Comparison of ENCODE assay signal across 1 cellular context in genomic region chr1:117655220-117655577, GRCh38.
TF ChIP-seq lines count a peak whose summit lies in the region.

No MANE protein-coding gene starts in this region.

TF ChIP-seq in H1, 55 proteins besides CTCF, POLR2A, EP300 and RAD21 (continued from another document):
- TF ChIP-seq, protein P1, sequence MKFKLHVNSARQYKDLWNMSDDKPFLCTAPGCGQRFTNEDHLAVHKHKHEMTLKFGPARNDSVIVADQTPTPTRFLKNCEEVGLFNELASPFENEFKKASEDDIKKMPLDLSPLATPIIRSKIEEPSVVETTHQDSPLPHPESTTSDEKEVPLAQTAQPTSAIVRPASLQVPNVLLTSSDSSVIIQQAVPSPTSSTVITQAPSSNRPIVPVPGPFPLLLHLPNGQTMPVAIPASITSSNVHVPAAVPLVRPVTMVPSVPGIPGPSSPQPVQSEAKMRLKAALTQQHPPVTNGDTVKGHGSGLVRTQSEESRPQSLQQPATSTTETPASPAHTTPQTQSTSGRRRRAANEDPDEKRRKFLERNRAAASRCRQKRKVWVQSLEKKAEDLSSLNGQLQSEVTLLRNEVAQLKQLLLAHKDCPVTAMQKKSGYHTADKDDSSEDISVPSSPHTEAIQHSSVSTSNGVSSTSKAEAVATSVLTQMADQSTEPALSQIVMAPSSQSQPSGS (IDR thresholded peaks at IDR 0.05; ENCODE audit: low read length), result no peak
- TF ChIP-seq SIX5 (IDR thresholded peaks at IDR 0.05; ENCODE audit: low read depth, low read length) (no peak), CBX8 (IDR thresholded peaks at IDR 0.05; ENCODE audit: borderline replicate concordance, low read depth, low read length) (no peak)
- TF ChIP-seq, protein P2, sequence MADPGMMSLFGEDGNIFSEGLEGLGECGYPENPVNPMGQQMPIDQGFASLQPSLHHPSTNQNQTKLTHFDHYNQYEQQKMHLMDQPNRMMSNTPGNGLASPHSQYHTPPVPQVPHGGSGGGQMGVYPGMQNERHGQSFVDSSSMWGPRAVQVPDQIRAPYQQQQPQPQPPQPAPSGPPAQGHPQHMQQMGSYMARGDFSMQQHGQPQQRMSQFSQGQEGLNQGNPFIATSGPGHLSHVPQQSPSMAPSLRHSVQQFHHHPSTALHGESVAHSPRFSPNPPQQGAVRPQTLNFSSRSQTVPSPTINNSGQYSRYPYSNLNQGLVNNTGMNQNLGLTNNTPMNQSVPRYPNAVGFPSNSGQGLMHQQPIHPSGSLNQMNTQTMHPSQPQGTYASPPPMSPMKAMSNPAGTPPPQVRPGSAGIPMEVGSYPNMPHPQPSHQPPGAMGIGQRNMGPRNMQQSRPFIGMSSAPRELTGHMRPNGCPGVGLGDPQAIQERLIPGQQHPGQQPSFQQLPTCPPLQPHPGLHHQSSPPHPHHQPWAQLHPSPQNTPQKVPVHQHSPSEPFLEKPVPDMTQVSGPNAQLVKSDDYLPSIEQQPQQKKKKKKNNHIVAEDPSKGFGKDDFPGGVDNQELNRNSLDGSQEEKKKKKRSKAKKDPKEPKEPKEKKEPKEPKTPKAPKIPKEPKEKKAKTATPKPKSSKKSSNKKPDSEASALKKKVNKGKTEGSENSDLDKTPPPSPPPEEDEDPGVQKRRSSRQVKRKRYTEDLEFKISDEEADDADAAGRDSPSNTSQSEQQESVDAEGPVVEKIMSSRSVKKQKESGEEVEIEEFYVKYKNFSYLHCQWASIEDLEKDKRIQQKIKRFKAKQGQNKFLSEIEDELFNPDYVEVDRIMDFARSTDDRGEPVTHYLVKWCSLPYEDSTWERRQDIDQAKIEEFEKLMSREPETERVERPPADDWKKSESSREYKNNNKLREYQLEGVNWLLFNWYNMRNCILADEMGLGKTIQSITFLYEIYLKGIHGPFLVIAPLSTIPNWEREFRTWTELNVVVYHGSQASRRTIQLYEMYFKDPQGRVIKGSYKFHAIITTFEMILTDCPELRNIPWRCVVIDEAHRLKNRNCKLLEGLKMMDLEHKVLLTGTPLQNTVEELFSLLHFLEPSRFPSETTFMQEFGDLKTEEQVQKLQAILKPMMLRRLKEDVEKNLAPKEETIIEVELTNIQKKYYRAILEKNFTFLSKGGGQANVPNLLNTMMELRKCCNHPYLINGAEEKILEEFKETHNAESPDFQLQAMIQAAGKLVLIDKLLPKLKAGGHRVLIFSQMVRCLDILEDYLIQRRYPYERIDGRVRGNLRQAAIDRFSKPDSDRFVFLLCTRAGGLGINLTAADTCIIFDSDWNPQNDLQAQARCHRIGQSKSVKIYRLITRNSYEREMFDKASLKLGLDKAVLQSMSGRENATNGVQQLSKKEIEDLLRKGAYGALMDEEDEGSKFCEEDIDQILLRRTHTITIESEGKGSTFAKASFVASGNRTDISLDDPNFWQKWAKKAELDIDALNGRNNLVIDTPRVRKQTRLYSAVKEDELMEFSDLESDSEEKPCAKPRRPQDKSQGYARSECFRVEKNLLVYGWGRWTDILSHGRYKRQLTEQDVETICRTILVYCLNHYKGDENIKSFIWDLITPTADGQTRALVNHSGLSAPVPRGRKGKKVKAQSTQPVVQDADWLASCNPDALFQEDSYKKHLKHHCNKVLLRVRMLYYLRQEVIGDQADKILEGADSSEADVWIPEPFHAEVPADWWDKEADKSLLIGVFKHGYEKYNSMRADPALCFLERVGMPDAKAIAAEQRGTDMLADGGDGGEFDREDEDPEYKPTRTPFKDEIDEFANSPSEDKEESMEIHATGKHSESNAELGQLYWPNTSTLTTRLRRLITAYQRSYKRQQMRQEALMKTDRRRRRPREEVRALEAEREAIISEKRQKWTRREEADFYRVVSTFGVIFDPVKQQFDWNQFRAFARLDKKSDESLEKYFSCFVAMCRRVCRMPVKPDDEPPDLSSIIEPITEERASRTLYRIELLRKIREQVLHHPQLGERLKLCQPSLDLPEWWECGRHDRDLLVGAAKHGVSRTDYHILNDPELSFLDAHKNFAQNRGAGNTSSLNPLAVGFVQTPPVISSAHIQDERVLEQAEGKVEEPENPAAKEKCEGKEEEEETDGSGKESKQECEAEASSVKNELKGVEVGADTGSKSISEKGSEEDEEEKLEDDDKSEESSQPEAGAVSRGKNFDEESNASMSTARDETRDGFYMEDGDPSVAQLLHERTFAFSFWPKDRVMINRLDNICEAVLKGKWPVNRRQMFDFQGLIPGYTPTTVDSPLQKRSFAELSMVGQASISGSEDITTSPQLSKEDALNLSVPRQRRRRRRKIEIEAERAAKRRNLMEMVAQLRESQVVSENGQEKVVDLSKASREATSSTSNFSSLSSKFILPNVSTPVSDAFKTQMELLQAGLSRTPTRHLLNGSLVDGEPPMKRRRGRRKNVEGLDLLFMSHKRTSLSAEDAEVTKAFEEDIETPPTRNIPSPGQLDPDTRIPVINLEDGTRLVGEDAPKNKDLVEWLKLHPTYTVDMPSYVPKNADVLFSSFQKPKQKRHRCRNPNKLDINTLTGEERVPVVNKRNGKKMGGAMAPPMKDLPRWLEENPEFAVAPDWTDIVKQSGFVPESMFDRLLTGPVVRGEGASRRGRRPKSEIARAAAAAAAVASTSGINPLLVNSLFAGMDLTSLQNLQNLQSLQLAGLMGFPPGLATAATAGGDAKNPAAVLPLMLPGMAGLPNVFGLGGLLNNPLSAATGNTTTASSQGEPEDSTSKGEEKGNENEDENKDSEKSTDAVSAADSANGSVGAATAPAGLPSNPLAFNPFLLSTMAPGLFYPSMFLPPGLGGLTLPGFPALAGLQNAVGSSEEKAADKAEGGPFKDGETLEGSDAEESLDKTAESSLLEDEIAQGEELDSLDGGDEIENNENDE (IDR thresholded peaks at IDR 0.05; ENCODE audit: insufficient replicate concordance, low read length), result no peak
